Comparison of ENCODE assay signal across 8 cellular contexts in genomic region chr5:132425009-132425937, GRCh38. TPM values are rescaled to one million over a fixed set of nuclear protein-coding genes. Genes with fewer than 3 reads are reported as not detected.
DNase-seq lines count a peak whose midpoint lies in the region; ATAC-seq, FAIRE-seq and TF ChIP-seq lines count a peak whose summit lies in the region.

No MANE protein-coding gene starts in this region.

- no peak overlapping the region for H2AFZ ChIP-seq in GM12878 (ENCODE audit: control insufficient read depth, low read depth, low read length)

- H3K27ac ChIP-seq in GM12878 (ENCODE audit: control insufficient read depth, insufficient read depth) = peak overlapping the region; percentile 94
- peak overlapping the region; percentile 92 for H3K27ac ChIP-seq in muscle layer of duodenum (ENCODE audit: low read length)
- H3K27ac ChIP-seq in upper lobe of right lung = peak overlapping the region; percentile 94
- H3K27ac ChIP-seq in substantia nigra (ENCODE audit: low read depth, low read length, poor library complexity, severe bottlenecking) = no peak overlapping the region

- POLR2A ChIA-PET in GM12878 (lab: Charles Lee) = interaction anchor here (0.9 to 11.2 kb wide), 9 partner anchors 9 to 81 kb away, joined by 3 to 389 read pairs (median 46); partner anchors contain the start of gene IRF1

- H3K36me3 ChIP-seq in GM12878 (ENCODE audit: control insufficient read depth in 2 of 2, insufficient read depth in 2 of 2, low read length in 1 of 2) = peaks cover 11 to 18% of the 10 kb centered on the region in 2 experiments; a peak in 3 of 4 replicates
- H3K36me3 ChIP-seq in muscle layer of duodenum (ENCODE audit: control insufficient read depth in 1 of 2, insufficient read depth in 2 of 2, low read length in 2 of 2) = peaks cover 0 to 12% of the 10 kb centered on the region in 2 donors
- H3K36me3 ChIP-seq in upper lobe of right lung = peaks cover 4% of the 10 kb centered on the region

- peak; percentile 81 to 97 for TF ChIP-seq EP300 in GM12878 (IDR thresholded peaks at IDR 0.05; ENCODE audit: borderline replicate concordance in 1 of 2, control insufficient read depth in 1 of 2, low read depth in 2 of 2, low read length in 2 of 2)

- H3K9ac ChIP-seq in GM12878 (ENCODE audit: control insufficient read depth, insufficient read depth, low read length) = peak overlapping the region; percentile 87

- peak; percentile 61 for FAIRE-seq in GM12878 (lab: Jason Lieb, UNC)

- ATAC-seq in GM18858 (IDR thresholded peaks at IDR 0.05; ENCODE audit: unreplicated experiment) = peak; percentile 45
- peak; percentile 33 for ATAC-seq in HG03025 (IDR thresholded peaks at IDR 0.05; ENCODE audit: low FRiP score, unreplicated experiment)
- ATAC-seq in GM12878 = peak; percentile 57
- peak; percentile 6 for ATAC-seq in upper lobe of right lung

- in situ Hi-C loops in GM12878 (cut with MboI) = no loop called here

- BruUV-seq in GM12878 (replicated peaks; lab: Mats Ljungman, UMichigan) = TSS peak; percentile 80

- H3K9me3 ChIP-seq in GM12878 (replicated peaks; ENCODE audit: control insufficient read depth, insufficient read depth, low read length) (no peaks in the 10 kb centered on the region; the same call in 2 of the 3 replicates), muscle layer of duodenum (ENCODE audit: control insufficient read depth in 1 of 2, low read length in 2 of 2) (no peaks in the 10 kb centered on the region), upper lobe of right lung (no peaks in the 10 kb centered on the region)

- H3K4me3 ChIP-seq in GM12878 (peak overlapping the region; percentile 49), muscle layer of duodenum (ENCODE audit: low read depth in 1 of 2, low read length in 2 of 2) (peak overlapping the region in 1 of 2 donors; percentile 47), upper lobe of right lung (peak overlapping the region; percentile 31)

- DNase-seq in T-helper 1 cell (peak in 4 of 5 donors; percentile 41 to 90 (median 58)), GM12878 (ENCODE audit: low read depth, low spot score) (peak; percentile 93), upper lobe of right lung (no peak), NCI-H1436 (lab: John Stamatoyannopoulos, UW) (no peak), substantia nigra (lab: John Stamatoyannopoulos, UW) (no peak)

- peaks cover 87% of the 10 kb centered on the region for H3K79me2 ChIP-seq in GM12878 (ENCODE audit: control insufficient read depth, insufficient read depth, low read length)

- TF ChIP-seq POLR2A in GM12878 (IDR thresholded peaks at IDR 0.05; ENCODE audit: low read depth, low read length) = peak; percentile 62

- H4K20me1 ChIP-seq in GM12878 (ENCODE audit: control insufficient read depth, insufficient read depth) = no peaks in the 10 kb centered on the region

- SMC1A ChIA-PET in GM12878 (lab: Charles Lee; ENCODE audit: uncharacterized antibody, unreplicated experiment) = interaction anchor here (0.8 to 18.8 kb wide), 15 partner anchors 8 to 74 kb away, joined by 3 to 300 read pairs (median 33); partner anchors contain the start of gene IRF1

- WGBS in GM12878 (ENCODE audit: insufficient coverage, insufficient replicate concordance, low lambda C conversion rate, missing lambda C conversion rate) = 10% methylated on average over 8 of the region's 8 CpGs

- intact Hi-C loops in GM12878 (cut with micrococcal nuclease; ENCODE audit: unreplicated experiment) = no loop called here
- intact Hi-C loops in upper lobe of right lung (cut with DNase I) = no loop called here

- CTCF ChIA-PET in GM12878 (lab: Yijun Ruan, JAX) = interaction anchor here (0.6 to 11.0 kb wide), 15 partner anchors 10 to 308 kb away, joined by 3 to 184 read pairs (median 8); partner anchors contain the start of gene IRF1

- peak overlapping the region; percentile 77 for H3K4me2 ChIP-seq in GM12878 (ENCODE audit: control insufficient read depth, insufficient read depth)

- peak in 2 of 3 experiments; percentile 2 to 8; a peak in 1 of 6 replicates for TF ChIP-seq CTCF in GM12878 (IDR thresholded peaks at IDR 0.05 in 2 of 3, conservative IDR thresholded peaks at IDR 0.05 in 1 of 3; ENCODE audit: control insufficient read depth in 2 of 3, extremely low read depth in 1 of 3, insufficient read depth in 1 of 3, low read depth in 3 of 3, low read length in 3 of 3)
- TF ChIP-seq CTCF in upper lobe of right lung (IDR thresholded peaks at IDR 0.05) = no peak

- H3K4me1 ChIP-seq in GM12878 (ENCODE audit: control insufficient read depth, insufficient read depth, low read length) (peaks cover 89% of the 10 kb centered on the region), muscle layer of duodenum (ENCODE audit: control insufficient read depth in 1 of 2, insufficient read depth in 2 of 2, low read length in 2 of 2) (peaks cover 91% of the 10 kb centered on the region in 2 donors), upper lobe of right lung (peaks cover 98% of the 10 kb centered on the region)

- H3K27me3 ChIP-seq in GM12878 (replicated peaks in 1 of 2; ENCODE audit: control insufficient read depth in 2 of 2, insufficient read depth in 2 of 2, low read length in 1 of 2) (no peaks in the 10 kb centered on the region), muscle layer of duodenum (ENCODE audit: low read depth, low read length) (no peaks in the 10 kb centered on the region), upper lobe of right lung (no peaks in the 10 kb centered on the region)

- no peak for TF ChIP-seq RAD21 in GM12878 (IDR thresholded peaks at IDR 0.05; ENCODE audit: insufficient read depth, low read depth, low read length)

- RAD21 ChIA-PET in GM12878 (lab: Charles Lee; ENCODE audit: unreplicated experiment) = interaction anchor here (0.5 to 12.5 kb wide), 10 partner anchors 9 to 122 kb away, joined by 3 to 453 read pairs (median 44); partner anchors contain the start of gene IRF1

TF ChIP-seq in GM12878, 131 proteins besides CTCF, POLR2A, EP300 and RAD21 (continues in another document):
- TF ChIP-seq DPF2 (IDR thresholded peaks at IDR 0.05) (peak; percentile 79), MTA3 (IDR thresholded peaks at IDR 0.05; ENCODE audit: borderline replicate concordance, low read length) (no peak), BCL3 (IDR thresholded peaks at IDR 0.05; ENCODE audit: borderline replicate concordance, insufficient read depth, low read depth, low read length, poor library complexity, severe bottlenecking) (peak; percentile 87), BRCA1 (IDR thresholded peaks at IDR 0.05; ENCODE audit: low read depth, low read length) (no peak), POLR2AphosphoS5 (IDR thresholded peaks at IDR 0.05; ENCODE audit: low read length) (peak; percentile 64), STAT1 (conservative IDR thresholded peaks at IDR 0.05) (no peak), IRF4 (IDR thresholded peaks at IDR 0.05; ENCODE audit: low read depth, low read length) (no peak; the same call in none of the 2 replicates), POU2F2 (IDR thresholded peaks at IDR 0.05; ENCODE audit: borderline replicate concordance, low read depth, low read length) (peak; percentile 83; the same call in 1 of the 3 replicates), CBX5 (IDR thresholded peaks at IDR 0.05; ENCODE audit: low read depth) (no peak), ATF2 (IDR thresholded peaks at IDR 0.05; ENCODE audit: low read length) (no peak), RCOR1 (conservative IDR thresholded peaks at IDR 0.05; ENCODE audit: low read depth, low read length) (0 out of 2 replicates have a peak, but pooled peaks have one; percentile 9), KLF5 (IDR thresholded peaks at IDR 0.05; ENCODE audit: partially characterized antibody) (no peak), ZNF274 (IDR thresholded peaks at IDR 0.05; ENCODE audit: insufficient read depth, insufficient read length) (no peak), RAD51 (IDR thresholded peaks at IDR 0.05) (peak; percentile 93), RELA (IDR thresholded peaks at IDR 0.05; ENCODE audit: borderline replicate concordance, partially characterized antibody) (no peak), ZNF217 (IDR thresholded peaks at IDR 0.05) (0 out of 2 replicates have a peak, but pooled peaks have one; percentile 46)

RNA-seq across cellular contexts. Expression of gene SLC22A5, which starts 55.8 kb away (rescaled TPM):
- 5.8 and 6.4 TPM in 2 replicates for total RNA-seq in GM12878 (2013; cell fraction: nucleolus; rRNA removed)
- total RNA-seq in GM12878 (2014; rRNA removed) = 2.4 and 3.3 TPM in 2 replicates
- 2.3 and 3.5 TPM in 2 replicates for total RNA-seq in GM12878 (2014; rRNA removed; fragmentation: Illumina TruSeq; extraction: Trizol)
- total RNA-seq in GM12878 (2021) = 3.4 and 4.8 TPM in 2 replicates
- polyA plus RNA-seq in GM12878 (2011; ENCODE audit: low read depth) = 1.6 TPM
- 3.3 and 4.3 TPM in 2 replicates for polyA plus RNA-seq in GM12878 (2011; rRNA removed)
- 3.7 and 4.6 TPM in 2 replicates for polyA plus RNA-seq in GM12878 (2011; cell fraction: cytosol; rRNA removed)
- polyA plus RNA-seq in GM12878 (2011; cell fraction: nucleus; rRNA removed) = 11.1 and 11.6 TPM in 2 replicates
- 0.88 and 1.4 TPM in 2 replicates for polyA plus RNA-seq in GM12878 (2012)
- 4.4 and 6.6 TPM in 2 replicates for polyA plus RNA-seq in GM12878 (2014; fragmentation: Illumina TruSeq; extraction: Trizol)
- polyA plus RNA-seq in GM12878 (2014; fragmentation: Nextera tagmentation; extraction: Ambion mirVana) = 1 to 10 TPM; 1.1 to 1.9 TPM
- polyA plus RNA-seq in GM12878 (2014; rRNA removed) = 3.7 TPM in 2 replicates
- polyA plus RNA-seq in GM12878 (2016; fragmentation: Nextera tagmentation; extraction: Ambion mirVana) = 1 to 10 TPM; 2.2 to 2.3 TPM
- 6.6 and 10.1 TPM in 2 replicates for polyA minus RNA-seq in GM12878 (2011; rRNA and poly(A)+ RNA removed)
- polyA minus RNA-seq in GM12878 (2011; cell fraction: cytosol; rRNA and poly(A)+ RNA removed) = 1.7 TPM in 2 replicates
- 1.7 and 3.9 TPM in 2 replicates for polyA minus RNA-seq in GM12878 (2011; cell fraction: nucleus; rRNA and poly(A)+ RNA removed)
- total RNA-seq in upper lobe of right lung = 10.2 TPM

Comparison
In these comparisons a context has a peak if more than half of its experiments do, and no peak if none do; other contexts are left out.
1. ATAC-seq: peak in every context shown above with its lines; median percentile 57 in GM12878; 45 in GM18858; 33 in HG03025; 6 in upper lobe of right lung.
2. DNase-seq: peak in T-helper 1 cell (4 of 5) and GM12878 (single experiment); none in upper lobe of right lung (single experiment), NCI-H1436 (single experiment) and substantia nigra (0 of 49).